In the genomic region with DNA sequence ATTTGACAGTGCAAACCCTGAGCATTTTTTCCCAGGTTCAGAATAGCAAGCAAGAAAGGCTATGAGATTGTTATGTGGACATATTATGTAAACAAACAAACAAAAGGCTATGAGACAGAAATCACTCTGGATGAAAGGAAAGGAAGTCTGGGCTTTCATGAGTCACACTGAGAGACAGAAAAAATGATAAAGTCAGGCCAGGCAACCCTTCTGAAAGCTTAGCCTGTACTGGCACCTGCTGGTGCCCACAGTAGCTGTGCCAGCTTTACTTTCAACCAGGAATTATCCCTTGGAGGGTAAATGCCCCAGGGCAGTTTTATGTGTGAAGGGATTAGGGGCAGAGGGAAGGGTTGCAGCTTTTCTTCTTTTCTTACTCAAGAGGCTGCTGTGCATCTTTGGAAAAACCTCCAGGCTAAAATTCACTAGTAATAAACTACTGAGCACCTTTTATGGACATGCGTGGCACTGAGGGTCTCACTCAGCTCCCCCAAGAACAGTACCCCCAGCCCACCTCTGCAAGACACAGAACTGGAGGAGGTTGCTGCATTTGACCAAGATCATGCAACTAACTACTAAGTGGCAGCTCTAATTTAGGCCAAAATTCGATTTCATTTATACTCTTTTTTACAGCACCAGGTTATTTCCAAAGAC, we compare ENCODE assay signal across 8 cellular contexts. TPM values are rescaled to one million over a fixed set of nuclear protein-coding genes. Genes with fewer than 3 reads are reported as not detected.
A peak's percentile ranks its signal among the peaks of the same experiment; 100 is the strongest.
DNase-seq lines count a peak whose midpoint lies in the region; ATAC-seq and TF ChIP-seq lines count a peak whose summit lies in the region.

No MANE protein-coding gene starts in this region.

- no peak overlapping the region for H3K27ac Mint-ChIP-seq in stimulated activated naive CD8-positive, alpha-beta T cell treated with anti-CD3 and anti-CD28 coated beads, Interleukin-15, amount 100 ng/mL, for 72 hours
- no peak overlapping the region for H3K27ac Mint-ChIP-seq in activated T-helper 1 cell treated with anti-CD3 and anti-CD28 coated beads, Interleukin-12 subunit alpha, Interleukin-12 subunit beta, Interleukin-2, Interleukin-4 antibody, amounts not matched to agents 30 ng/mL and 10 ng/mL and 1 ng/mL, durations not matched to agents 14 hours and 24 hours and 36 hours

- no peaks in the 10 kb centered on the region for H3K36me3 Mint-ChIP-seq in activated T-helper 1 cell treated with anti-CD3 and anti-CD28 coated beads, Interleukin-12 subunit alpha, Interleukin-12 subunit beta, Interleukin-2, Interleukin-4 antibody, amounts not matched to agents 30 ng/mL and 10 ng/mL and 1 ng/mL, durations not matched to agents 14 hours and 24 hours and 36 hours (ENCODE audit: low read depth)

- H3K36me3 ChIP-seq in left lung = no peaks in the 10 kb centered on the region

- intact Hi-C loops in left lung (cut with DNase I) = no loop called here
- intact Hi-C loops in activated T-helper 1 cell treated with anti-CD3 and anti-CD28 coated beads, Interleukin-12 subunit alpha, Interleukin-12 subunit beta, Interleukin-2, Interleukin-4 antibody, amounts not matched to agents 30 ng/mL and 10 ng/mL and 1 ng/mL, durations not matched to agents 14 hours and 24 hours and 36 hours (cut with micrococcal nuclease) = no loop called here

- H3K27ac ChIP-seq in left lung = no peak overlapping the region

- peak; percentile 78 for ATAC-seq in left lung
- ATAC-seq in stimulated activated naive CD8-positive, alpha-beta T cell treated with anti-CD3 and anti-CD28 coated beads, Interleukin-15, amount 100 ng/mL, for 72 hours = no peak

- DNase-seq in DMS53 (lab: John Stamatoyannopoulos, UW) (peak; percentile 89), NB4 (ENCODE audit: low read depth) (peak; percentile 53), astrocyte of the hippocampus (ENCODE audit: low read depth, low spot score) (peak; percentile 81), left lung (no peak)
- no peak for DNase-seq in activated CD4-positive, alpha-beta T cell treated with anti-CD3 and anti-CD28 coated beads, Interleukin-2, amount 50 U/mL, for 4 hours
- DNase-seq in stimulated activated naive CD8-positive, alpha-beta T cell treated with anti-CD3 and anti-CD28 coated beads, Interleukin-15, amount 100 ng/mL, for 72 hours = no peak
- DNase-seq in activated T-helper 1 cell treated with anti-CD3 and anti-CD28 coated beads, Interleukin-12 subunit alpha, Interleukin-12 subunit beta, Interleukin-2, Interleukin-4 antibody, amounts not matched to agents 30 ng/mL and 10 ng/mL and 1 ng/mL, durations not matched to agents 14 hours and 24 hours and 36 hours (ENCODE audit: low spot score) = no peak
- DNase-seq in activated T-cell treated with anti-CD3 and anti-CD28 coated beads, Interleukin-2, amount 50 U/mL, for 1 hour = no peak

- H3K4me3 ChIP-seq in NB4 (ENCODE audit: low read depth, low read length) (no peak overlapping the region), left lung (no peak overlapping the region)

- no peak for TF ChIP-seq POLR2A in NB4 (IDR thresholded peaks at IDR 0.05; ENCODE audit: extremely low read depth, insufficient read length)

- peaks cover 5 to 18% of the 10 kb centered on the region in 2 donors for H3K4me1 ChIP-seq in left lung

- no peaks in the 10 kb centered on the region for H3K9me3 Mint-ChIP-seq in stimulated activated naive CD8-positive, alpha-beta T cell treated with anti-CD3 and anti-CD28 coated beads, Interleukin-15, amount 100 ng/mL, for 72 hours
- no peaks in the 10 kb centered on the region for H3K9me3 Mint-ChIP-seq in activated T-helper 1 cell treated with anti-CD3 and anti-CD28 coated beads, Interleukin-12 subunit alpha, Interleukin-12 subunit beta, Interleukin-2, Interleukin-4 antibody, amounts not matched to agents 30 ng/mL and 10 ng/mL and 1 ng/mL, durations not matched to agents 14 hours and 24 hours and 36 hours

- H3K27me3 Mint-ChIP-seq in stimulated activated naive CD8-positive, alpha-beta T cell treated with anti-CD3 and anti-CD28 coated beads, Interleukin-15, amount 100 ng/mL, for 72 hours = peaks cover 16% of the 10 kb centered on the region
- peaks cover 12% of the 10 kb centered on the region for H3K27me3 Mint-ChIP-seq in activated T-helper 1 cell treated with anti-CD3 and anti-CD28 coated beads, Interleukin-12 subunit alpha, Interleukin-12 subunit beta, Interleukin-2, Interleukin-4 antibody, amounts not matched to agents 30 ng/mL and 10 ng/mL and 1 ng/mL, durations not matched to agents 14 hours and 24 hours and 36 hours (ENCODE audit: insufficient read depth)

- no peak overlapping the region for H3K4me3 Mint-ChIP-seq in stimulated activated naive CD8-positive, alpha-beta T cell treated with anti-CD3 and anti-CD28 coated beads, Interleukin-15, amount 100 ng/mL, for 72 hours
- H3K4me3 Mint-ChIP-seq in activated T-helper 1 cell treated with anti-CD3 and anti-CD28 coated beads, Interleukin-12 subunit alpha, Interleukin-12 subunit beta, Interleukin-2, Interleukin-4 antibody, amounts not matched to agents 30 ng/mL and 10 ng/mL and 1 ng/mL, durations not matched to agents 14 hours and 24 hours and 36 hours = no peak overlapping the region

- peaks cover 6% of the 10 kb centered on the region for H3K4me1 Mint-ChIP-seq in stimulated activated naive CD8-positive, alpha-beta T cell treated with anti-CD3 and anti-CD28 coated beads, Interleukin-15, amount 100 ng/mL, for 72 hours
- no peaks in the 10 kb centered on the region for H3K4me1 Mint-ChIP-seq in activated T-helper 1 cell treated with anti-CD3 and anti-CD28 coated beads, Interleukin-12 subunit alpha, Interleukin-12 subunit beta, Interleukin-2, Interleukin-4 antibody, amounts not matched to agents 30 ng/mL and 10 ng/mL and 1 ng/mL, durations not matched to agents 14 hours and 24 hours and 36 hours (ENCODE audit: low read depth)

- no peaks in the 10 kb centered on the region for H3K27me3 ChIP-seq in left lung

- TF ChIP-seq CTCF in NB4 (IDR thresholded peaks at IDR 0.05; ENCODE audit: low read depth, low read length) (peak; percentile 38), left lung (IDR thresholded peaks at IDR 0.05) (peak; percentile 15 to 38)

- H3K9me3 ChIP-seq in left lung = no peaks in the 10 kb centered on the region

RNA-seq across cellular contexts. Expression of gene ACTL7B, which starts 41.7 kb away (rescaled TPM):
- not detected for total RNA-seq in left lung
- 0.08 TPM in 1 of 2 replicates, not detected in the other for total RNA-seq in activated T-helper 1 cell treated with anti-CD3 and anti-CD28 coated beads, Interleukin-12 subunit alpha, Interleukin-12 subunit beta, Interleukin-2, Interleukin-4 antibody, amounts not matched to agents 30 ng/mL and 10 ng/mL and 1 ng/mL, durations not matched to agents 14 hours and 24 hours and 36 hours

RNA-seq across cellular contexts. Expression of gene ACTL7A, which starts 48.0 kb away (rescaled TPM):
- total RNA-seq in left lung = not detected
- total RNA-seq in activated T-helper 1 cell treated with anti-CD3 and anti-CD28 coated beads, Interleukin-12 subunit alpha, Interleukin-12 subunit beta, Interleukin-2, Interleukin-4 antibody, amounts not matched to agents 30 ng/mL and 10 ng/mL and 1 ng/mL, durations not matched to agents 14 hours and 24 hours and 36 hours = not detected in 2 replicates

Comparison
In these comparisons a context has a peak if more than half of its experiments do, and no peak if none do; other contexts are left out.
1. DNase-seq: peak in DMS53 (single experiment), NB4 (single experiment) and astrocyte of the hippocampus (single experiment); none in left lung (0 of 2), activated CD4-positive, alpha-beta T cell treated with anti-CD3 and anti-CD28 coated beads, Interleukin-2, amount 50 U/mL, for 4 hours (0 of 2), stimulated activated naive CD8-positive, alpha-beta T cell treated with anti-CD3 and anti-CD28 coated beads, Interleukin-15, amount 100 ng/mL, for 72 hours (0 of 2), activated T-helper 1 cell treated with anti-CD3 and anti-CD28 coated beads, Interleukin-12 subunit alpha, Interleukin-12 subunit beta, Interleukin-2, Interleukin-4 antibody, amounts not matched to agents 30 ng/mL and 10 ng/mL and 1 ng/mL, durations not matched to agents 14 hours and 24 hours and 36 hours (single experiment) and activated T-cell treated with anti-CD3 and anti-CD28 coated beads, Interleukin-2, amount 50 U/mL, for 1 hour (single experiment).